7 cellular contexts compared by ENCODE assay signal in the genomic region with DNA sequence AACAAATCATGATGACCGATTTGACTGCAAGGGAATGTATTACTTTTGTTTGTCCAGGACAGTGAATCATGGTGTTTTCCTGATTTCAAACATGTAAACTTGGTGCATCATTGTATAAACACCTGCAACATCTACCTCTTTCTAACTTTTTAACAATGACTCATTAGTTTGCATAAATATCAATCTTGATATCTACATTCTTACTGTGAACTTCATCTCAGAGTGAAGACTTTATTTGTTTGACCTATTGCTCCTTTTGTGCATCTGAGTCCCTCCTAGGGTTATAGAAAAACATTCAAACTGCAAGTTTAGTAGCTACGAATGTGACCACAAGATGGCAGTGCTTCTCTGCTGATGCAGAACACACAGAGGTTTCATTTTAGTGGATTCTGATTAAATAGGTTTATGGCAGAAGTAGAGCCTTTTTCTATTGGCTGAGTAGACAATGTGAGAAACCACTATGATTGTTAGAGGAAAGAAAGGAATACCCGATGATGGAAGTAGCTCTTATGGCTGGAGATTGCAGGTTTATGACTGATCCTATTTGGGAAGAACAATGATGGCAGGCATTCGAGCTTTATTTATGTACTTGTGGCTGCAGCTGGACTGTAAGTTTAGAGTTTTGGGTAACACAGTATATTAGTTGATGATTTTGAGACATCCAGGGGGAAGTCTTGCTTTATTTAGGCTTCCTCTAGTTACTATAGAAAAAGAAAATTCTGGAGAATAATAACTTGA.
DNase-seq lines count a peak whose midpoint lies in the region; TF ChIP-seq lines count a peak whose summit lies in the region.

No MANE protein-coding gene starts in this region.

- H3K4me3 ChIP-seq in fibroblast of pulmonary artery (replicated peaks; ENCODE audit: low read depth, low read length), result no peak overlapping the region

- DNase-seq in ELR (ENCODE audit: low read depth), result peak; percentile 56
- DNase-seq in HCEC 1CT, result peak; percentile 25
- peak; percentile 24 for DNase-seq in NCI-H774 (lab: John Stamatoyannopoulos, UW)
- DNase-seq in activated T-helper 1 cell treated with Interleukin-2 at 50 U/mL for 16 hours (ENCODE audit: low read depth), result peak; percentile 20
- peak; percentile 68 for DNase-seq in fibroblast of pulmonary artery (ENCODE audit: low read depth)
- peak; percentile 1 for DNase-seq in occipital lobe (lab: John Stamatoyannopoulos, UW)
- DNase-seq in ureter (ENCODE audit: low spot score), result no peak

- peak; percentile 95 for TF ChIP-seq CTCF in fibroblast of pulmonary artery (IDR thresholded peaks at IDR 0.05; ENCODE audit: low read length, missing control alignments)
